ENCODE assay signal across 10 cellular contexts in the genomic region with DNA sequence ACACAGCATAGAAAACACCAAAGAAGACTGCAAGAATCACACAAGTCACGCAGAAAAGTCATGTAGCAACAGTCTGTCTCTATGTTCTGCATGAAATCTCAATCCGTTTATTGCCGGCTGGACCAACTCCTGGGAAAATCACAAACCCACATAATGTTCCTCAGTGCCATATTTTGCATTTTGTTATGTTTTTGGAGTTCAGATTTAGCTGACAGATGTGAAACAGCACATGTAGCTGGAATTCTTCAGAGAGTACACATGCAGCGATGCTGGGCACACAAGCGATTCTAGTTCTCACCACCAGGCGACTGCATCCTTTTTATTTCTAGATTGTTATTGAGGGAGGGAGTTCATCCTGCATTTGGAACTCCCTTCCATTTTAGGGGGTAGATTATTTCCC.
DNase-seq lines count a peak whose midpoint lies in the region; ATAC-seq and TF ChIP-seq lines count a peak whose summit lies in the region.
"Had no signal": no experiment of that assay in that cellular context is flagged by ENCODE, and none has a peak within 500 bp of the region (broad histone marks: within the 10 kb centered on the region; RNA-seq: fewer than 3 reads in every experiment).

No MANE protein-coding gene starts in this region.

- no peak overlapping the region for H2BK12ac ChIP-seq in trophoblast cell (ENCODE audit: low read length)

- H3K4me2 ChIP-seq in trophoblast cell (ENCODE audit: low read length): no peak overlapping the region

- H3K79me1 ChIP-seq in trophoblast cell (ENCODE audit: low read length): no peaks in the 10 kb centered on the region

- intact Hi-C loops in psoas muscle (cut with DNase I): no loop called here

- no peaks in the 10 kb centered on the region for H3K79me2 ChIP-seq in trophoblast cell (ENCODE audit: control insufficient read depth, insufficient read depth, low read length, poor library complexity)

- no peak overlapping the region for H2AK5ac ChIP-seq in trophoblast cell (ENCODE audit: low read length)

- H3K27ac ChIP-seq in trophoblast cell (ENCODE audit: low read depth, low read length): no peak overlapping the region
- no peak overlapping the region for H3K27ac ChIP-seq in psoas muscle

- H3K36me3 ChIP-seq in trophoblast cell (ENCODE audit: control insufficient read depth in 1 of 2, insufficient read depth in 2 of 2, low read length in 2 of 2): no peaks in the 10 kb centered on the region
- no peaks in the 10 kb centered on the region for H3K36me3 ChIP-seq in psoas muscle (ENCODE audit: insufficient read depth in 1 of 2, low read depth in 1 of 2)

- H3K27me3 ChIP-seq in trophoblast cell (ENCODE audit: insufficient read depth, low read length) (no peaks in the 10 kb centered on the region), psoas muscle (ENCODE audit: insufficient read depth in 3 of 3, low read length in 2 of 3) (peaks cover 0 to 3% (median 0%) of the 10 kb centered on the region in 3 donors)

- no peaks in the 10 kb centered on the region for H3K9me3 ChIP-seq in trophoblast cell (ENCODE audit: insufficient read depth, low read depth, low read length)
- H3K9me3 ChIP-seq in psoas muscle: no peaks in the 10 kb centered on the region

- no CpG with 5 or more reads among the region's 6 CpGs for WGBS in trophoblast cell (ENCODE audit: extremely low coverage, insufficient coverage, insufficient read length)
- 25 to 42% (median 39%) methylated on average over 6 of the region's 6 CpGs for WGBS in psoas muscle, 3 donors

- TF ChIP-seq CTCF in epithelial cell of proximal tubule (conservative IDR thresholded peaks at IDR 0.05; ENCODE audit: low read depth, low read length): peak; percentile 16
- no peak for TF ChIP-seq CTCF in psoas muscle (IDR thresholded peaks at IDR 0.05)

- no peak overlapping the region for H3K23ac ChIP-seq in trophoblast cell (ENCODE audit: low read length)

- ATAC-seq in psoas muscle: no peak
- no peak for ATAC-seq in GM21576 (IDR thresholded peaks at IDR 0.05; ENCODE audit: unreplicated experiment)
- ATAC-seq: activated T-cell treated with anti-CD3 and anti-CD28 coated beads, Interleukin-2, amount 50 U/mL, for 4 hours had no signal

- H3K4me3 ChIP-seq in epithelial cell of proximal tubule (ENCODE audit: low read depth, low read length) (no peak overlapping the region), trophoblast cell (ENCODE audit: low read depth, low read length) (no peak overlapping the region), psoas muscle (no peak overlapping the region)

- H2AFZ ChIP-seq in trophoblast cell (ENCODE audit: insufficient read depth, low read length, poor library complexity): no peak overlapping the region

- peak; percentile 14 for DNase-seq in GM03348 (ENCODE audit: low spot score)
- DNase-seq in NCI-H460 (ENCODE audit: extremely low read depth, low read depth): peak; percentile 2
- no peak for DNase-seq in epithelial cell of proximal tubule (ENCODE audit: low read depth)
- DNase-seq in trophoblast cell: peak; percentile 7 to 23
- no peak for DNase-seq in psoas muscle
- DNase-seq in GOT3 (lab: John Stamatoyannopoulos, UW): no peak
- DNase-seq in 8988T: no peak
- DNase-seq: activated T-cell treated with anti-CD3 and anti-CD28 coated beads, Interleukin-2, amount 50 U/mL, for 4 hours; NCI-H748 treated with DMSO at 0.1 percent for 48 hours had no signal

- H3K9ac ChIP-seq in trophoblast cell (ENCODE audit: low read length): no peak overlapping the region

- H4K12ac ChIP-seq in trophoblast cell (ENCODE audit: low read depth, low read length): no peak overlapping the region

- no peak overlapping the region for H2BK5ac ChIP-seq in trophoblast cell (ENCODE audit: low read depth, low read length, poor library complexity)

- H3K4me1 ChIP-seq in trophoblast cell (ENCODE audit: control insufficient read depth in 1 of 2, insufficient read depth in 2 of 2, low read length in 2 of 2) (no peaks in the 10 kb centered on the region), psoas muscle (no peaks in the 10 kb centered on the region)

- no peak overlapping the region for H3K14ac ChIP-seq in trophoblast cell (ENCODE audit: low read length)

- no peak overlapping the region for H2BK120ac ChIP-seq in trophoblast cell (ENCODE audit: insufficient read depth, low read length, poor library complexity)

- no peak overlapping the region for H3K4ac ChIP-seq in trophoblast cell (ENCODE audit: low read depth, low read length)

- no peak overlapping the region for H4K91ac ChIP-seq in trophoblast cell (ENCODE audit: low read depth, low read length)

- no peak overlapping the region for H3K18ac ChIP-seq in trophoblast cell (ENCODE audit: low read length)

- H4K8ac ChIP-seq in trophoblast cell (ENCODE audit: low read depth, low read length): no peak overlapping the region

Comparison
In these comparisons a context has a peak if more than half of its experiments do, and no peak if none do; other contexts are left out.
1. DNase-seq: peak in GM03348 (single experiment), NCI-H460 (single experiment) and trophoblast cell (2 of 2); none in epithelial cell of proximal tubule (single experiment), psoas muscle (0 of 2), GOT3 (single experiment) and 8988T (single experiment).